In the genomic region with DNA sequence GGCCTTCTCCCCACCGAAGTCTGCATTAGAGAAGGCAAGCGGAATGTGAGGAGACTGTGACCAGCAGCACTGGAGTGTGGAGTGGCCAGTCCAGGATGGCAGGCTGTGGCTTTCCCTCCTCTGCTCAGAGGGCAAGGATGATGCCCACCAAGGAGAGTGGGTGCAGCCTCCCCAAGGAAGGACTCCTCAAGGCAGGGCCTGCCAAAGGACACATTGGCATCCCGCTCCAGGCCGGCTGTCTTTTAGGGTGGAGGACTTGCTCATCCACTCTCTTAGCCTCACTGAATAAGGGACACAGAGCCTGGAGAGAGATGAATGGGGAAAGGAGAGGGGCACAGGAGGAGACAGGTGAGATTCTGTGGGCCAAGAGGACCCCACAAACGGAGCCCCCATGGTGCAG, we compare ENCODE assay signal across 1 cellular context.
TF ChIP-seq lines count a peak whose summit lies in the region.

No MANE protein-coding gene starts in this region.

TF ChIP-seq in H1, 55 proteins besides CTCF, POLR2A, EP300 and RAD21:
- TF ChIP-seq POLR2AphosphoS5 (IDR thresholded peaks at IDR 0.05; ENCODE audit: low read depth, low read length) (no peak), CBX5 (IDR thresholded peaks at IDR 0.05; ENCODE audit: low read depth, low read length) (no peak), TAF7 (optimal IDR thresholded peaks at IDR 0.05; ENCODE audit: borderline replicate concordance, low read depth, low read length) (no peak), EGR1 (IDR thresholded peaks at IDR 0.05; ENCODE audit: borderline replicate concordance, low read depth, low read length) (no peak), FOSL1 (IDR thresholded peaks at IDR 0.05; ENCODE audit: insufficient read depth, low read depth, low read length) (no peak), RFX5 (IDR thresholded peaks at IDR 0.05; ENCODE audit: borderline replicate concordance, low read depth, low read length) (no peak), HDAC2 (IDR thresholded peaks at IDR 0.05; ENCODE audit: borderline replicate concordance in 1 of 2, low read depth in 2 of 2, low read length in 2 of 2) (no peak), YY1 (IDR thresholded peaks at IDR 0.05; ENCODE audit: low read depth, low read length) (no peak), BCL11A (IDR thresholded peaks at IDR 0.05; ENCODE audit: low read depth in 2 of 2, low read length in 2 of 2) (no peak)
- TF ChIP-seq, protein P1, sequence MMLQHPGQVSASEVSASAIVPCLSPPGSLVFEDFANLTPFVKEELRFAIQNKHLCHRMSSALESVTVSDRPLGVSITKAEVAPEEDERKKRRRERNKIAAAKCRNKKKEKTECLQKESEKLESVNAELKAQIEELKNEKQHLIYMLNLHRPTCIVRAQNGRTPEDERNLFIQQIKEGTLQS (IDR thresholded peaks at IDR 0.05; ENCODE audit: insufficient read depth, low read depth, low read length), result no peak
- TF ChIP-seq, protein P2, sequence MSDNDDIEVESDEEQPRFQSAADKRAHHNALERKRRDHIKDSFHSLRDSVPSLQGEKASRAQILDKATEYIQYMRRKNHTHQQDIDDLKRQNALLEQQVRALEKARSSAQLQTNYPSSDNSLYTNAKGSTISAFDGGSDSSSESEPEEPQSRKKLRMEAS (IDR thresholded peaks at IDR 0.05), result no peak
